27 cellular contexts compared by ENCODE assay signal in genomic region chr9:82491604-82492003, GRCh38.
"Had no signal": no experiment of that assay in that cellular context is flagged by ENCODE, and none has a peak within 500 bp of the region (broad histone marks: within the 10 kb centered on the region; RNA-seq: fewer than 3 reads in every experiment).

No MANE protein-coding gene starts in this region.

- H3K9me3 ChIP-seq: left lung, lower lobe of right lung, ovary, right atrium auricular region, right lobe of liver, stomach, testis, tibial artery, upper lobe of right lung had no signal

- ATAC-seq: left colon; left lung; lower lobe of right lung; naive thymus-derived CD4-positive, alpha-beta T cell; natural killer cell treated with Interleukin-12 subunit alpha and Interleukin-12 subunit beta and Interleukin-15 and Interleukin-18, amount 100 ng/mL, for 72 hours; right lobe of liver; stimulated activated naive B cell treated with anti-CD40 and anti-IgM and Interleukin-4, amounts not matched to agents 10 μg/mL and 1 μg/mL and 100 μg/mL, for 72 hours; stimulated activated naive CD8-positive, alpha-beta T cell treated with anti-CD3 and anti-CD28 coated beads, Interleukin-15, Interleukin-2, amounts not matched to agents 100 U/mL and 50 U/mL, for 24 hours; upper lobe of right lung had no signal

- H3K4me1 Mint-ChIP-seq: immature natural killer cell; naive thymus-derived CD4-positive, alpha-beta T cell had no signal

- H3K27ac Mint-ChIP-seq: immature natural killer cell; naive thymus-derived CD4-positive, alpha-beta T cell; natural killer cell treated with Interleukin-12 subunit alpha and Interleukin-12 subunit beta and Interleukin-15 and Interleukin-18, amount 100 ng/mL, for 72 hours; progenitor cell of endocrine pancreas had no signal

- H3K4me3 ChIP-seq: left lung, lower lobe of right lung, ovary, right atrium auricular region, right lobe of liver, stomach, testis, tibial artery, upper lobe of right lung had no signal

- H3K27me3 Mint-ChIP-seq: naive thymus-derived CD4-positive, alpha-beta T cell; natural killer cell treated with Interleukin-12 subunit alpha and Interleukin-12 subunit beta and Interleukin-15 and Interleukin-18, amount 100 ng/mL, for 72 hours had no signal

- FAIRE-seq: islet of Langerhans, kidney, urothelium cell line had no signal

- H3K4me3 Mint-ChIP-seq: immature natural killer cell; naive thymus-derived CD4-positive, alpha-beta T cell; natural killer cell treated with Interleukin-12 subunit alpha and Interleukin-12 subunit beta and Interleukin-15 and Interleukin-18, amount 100 ng/mL, for 72 hours; stimulated activated naive B cell treated with anti-CD40 and anti-IgM and Interleukin-4, amounts not matched to agents 10 μg/mL and 1 μg/mL and 100 μg/mL, for 72 hours had no signal

- H3K27me3 ChIP-seq: left lung, ovary, right atrium auricular region, right lobe of liver, stomach, testis, tibial artery, upper lobe of right lung had no signal

- H3K9me3 Mint-ChIP-seq: natural killer cell treated with Interleukin-12 subunit alpha and Interleukin-12 subunit beta and Interleukin-15 and Interleukin-18, amount 100 ng/mL, for 72 hours had no signal

- H3K4me1 ChIP-seq: left lung, upper lobe of right lung had no signal

- H3K36me3 Mint-ChIP-seq: naive thymus-derived CD4-positive, alpha-beta T cell; natural killer cell treated with Interleukin-12 subunit alpha and Interleukin-12 subunit beta and Interleukin-15 and Interleukin-18, amount 100 ng/mL, for 72 hours had no signal

- H3K36me3 ChIP-seq: left lung, lower lobe of right lung, ovary, right atrium auricular region, right lobe of liver, stomach, tibial artery, upper lobe of right lung had no signal

- H3K27ac ChIP-seq: left lung, lower lobe of right lung, ovary, right atrium auricular region, right lobe of liver, stomach, testis, tibial artery, upper lobe of right lung had no signal

- DNase-seq: hypothalamus; immature natural killer cell; kidney; left colon; left lung; lower lobe of right lung; mammary epithelial cell; mesenchymal stem cell; naive thymus-derived CD4-positive, alpha-beta T cell; ovary; right lobe of liver; stimulated activated CD4-positive, alpha-beta T cell treated with anti-CD3 and anti-CD28 coated beads, Interleukin-12 subunit alpha, Interleukin-12 subunit beta, amount 100 ng/mL, for 4 hours; stimulated activated CD4-positive, alpha-beta T cell treated with anti-CD3 and anti-CD28 coated beads, Interleukin-15, amount 100 ng/mL, for 24 hours; stimulated activated CD4-positive, alpha-beta T cell treated with anti-CD3 and anti-CD28 coated beads, Interleukin-2, amount 100 ng/mL, for 24 hours; stimulated activated CD4-positive, alpha-beta T cell treated with anti-CD3 and anti-CD28 coated beads, Interleukin-4, amount 100 ng/mL, for 1 hour; stimulated activated naive B cell treated with anti-CD40 and anti-IgM and Interleukin-4, amounts not matched to agents 10 μg/mL and 1 μg/mL and 100 μg/mL, for 72 hours; stimulated activated naive CD8-positive, alpha-beta T cell treated with anti-CD3 and anti-CD28 coated beads, Interleukin-15, Interleukin-2, amounts not matched to agents 100 U/mL and 50 U/mL, for 24 hours; stomach; testis; tibial artery; trophoblast cell; upper lobe of right lung had no signal
